ENCODE assay signal across 1 cellular context in genomic region chr3:15631426-15632211, GRCh38.
TF ChIP-seq lines count a peak whose summit lies in the region.

No MANE protein-coding gene starts in this region.

TF ChIP-seq in IMR-90, 13 proteins besides CTCF, POLR2A, EP300 and RAD21:
- TF ChIP-seq NFE2L2 (IDR thresholded peaks at IDR 0.05; ENCODE audit: low read depth, low read length) (no peak), RCOR1 (IDR thresholded peaks at IDR 0.05; ENCODE audit: insufficient replicate concordance, low read length) (no peak), FOS (IDR thresholded peaks at IDR 0.05; ENCODE audit: low read depth, low read length) (no peak), MAFK (IDR thresholded peaks at IDR 0.05; ENCODE audit: low read depth, low read length) (no peak), ELK1 (IDR thresholded peaks at IDR 0.05; ENCODE audit: borderline replicate concordance, low read depth, low read length) (no peak), RFX5 (IDR thresholded peaks at IDR 0.05; ENCODE audit: low read depth, low read length) (no peak), MXI1 (IDR thresholded peaks at IDR 0.05; ENCODE audit: borderline replicate concordance, low read depth, low read length) (no peak), CHD1 (IDR thresholded peaks at IDR 0.05; ENCODE audit: low read depth, low read length) (no peak), BHLHE40 (IDR thresholded peaks at IDR 0.05; ENCODE audit: low read depth, low read length) (no peak), SMC3 (IDR thresholded peaks at IDR 0.05; ENCODE audit: low read depth, low read length) (no peak), MAZ (IDR thresholded peaks at IDR 0.05; ENCODE audit: borderline replicate concordance, low read depth, low read length) (no peak), CEBPB (IDR thresholded peaks at IDR 0.05; ENCODE audit: low read depth, low read length) (no peak)
